Comparison of ENCODE assay signal across 1 cellular context in the genomic region with DNA sequence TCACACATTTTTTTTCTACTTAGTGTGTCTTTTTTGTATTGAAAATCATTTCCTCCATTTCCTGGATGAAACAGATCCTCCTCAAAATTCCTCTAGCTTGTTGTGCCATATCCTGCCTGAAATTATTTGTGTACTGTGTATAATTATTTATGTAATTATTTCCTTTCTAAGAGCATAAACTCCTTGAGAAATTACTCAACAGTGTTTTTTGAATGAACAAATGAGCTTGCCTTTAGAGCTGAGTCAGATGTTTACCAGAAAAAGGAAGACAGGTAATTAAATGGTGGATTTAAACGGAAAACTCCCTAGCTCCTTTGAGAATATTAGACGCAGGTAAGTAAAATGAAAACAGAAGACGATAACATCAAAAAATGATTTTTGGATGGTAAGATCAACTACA.
TF ChIP-seq lines count a peak whose summit lies in the region.

No MANE protein-coding gene starts in this region.

TF ChIP-seq in H1, 55 proteins besides CTCF, POLR2A, EP300 and RAD21:
- no peak for TF ChIP-seq FOSL1 (IDR thresholded peaks at IDR 0.05; ENCODE audit: insufficient read depth, low read depth, low read length)
- no peak for TF ChIP-seq TAF7 (optimal IDR thresholded peaks at IDR 0.05; ENCODE audit: borderline replicate concordance, low read depth, low read length)
- TF ChIP-seq PHF8 (conservative IDR thresholded peaks at IDR 0.05; ENCODE audit: low read depth, low read length): no peak
- TF ChIP-seq SUZ12 (IDR thresholded peaks at IDR 0.05; ENCODE audit: low read length): no peak
